In the genomic region with DNA sequence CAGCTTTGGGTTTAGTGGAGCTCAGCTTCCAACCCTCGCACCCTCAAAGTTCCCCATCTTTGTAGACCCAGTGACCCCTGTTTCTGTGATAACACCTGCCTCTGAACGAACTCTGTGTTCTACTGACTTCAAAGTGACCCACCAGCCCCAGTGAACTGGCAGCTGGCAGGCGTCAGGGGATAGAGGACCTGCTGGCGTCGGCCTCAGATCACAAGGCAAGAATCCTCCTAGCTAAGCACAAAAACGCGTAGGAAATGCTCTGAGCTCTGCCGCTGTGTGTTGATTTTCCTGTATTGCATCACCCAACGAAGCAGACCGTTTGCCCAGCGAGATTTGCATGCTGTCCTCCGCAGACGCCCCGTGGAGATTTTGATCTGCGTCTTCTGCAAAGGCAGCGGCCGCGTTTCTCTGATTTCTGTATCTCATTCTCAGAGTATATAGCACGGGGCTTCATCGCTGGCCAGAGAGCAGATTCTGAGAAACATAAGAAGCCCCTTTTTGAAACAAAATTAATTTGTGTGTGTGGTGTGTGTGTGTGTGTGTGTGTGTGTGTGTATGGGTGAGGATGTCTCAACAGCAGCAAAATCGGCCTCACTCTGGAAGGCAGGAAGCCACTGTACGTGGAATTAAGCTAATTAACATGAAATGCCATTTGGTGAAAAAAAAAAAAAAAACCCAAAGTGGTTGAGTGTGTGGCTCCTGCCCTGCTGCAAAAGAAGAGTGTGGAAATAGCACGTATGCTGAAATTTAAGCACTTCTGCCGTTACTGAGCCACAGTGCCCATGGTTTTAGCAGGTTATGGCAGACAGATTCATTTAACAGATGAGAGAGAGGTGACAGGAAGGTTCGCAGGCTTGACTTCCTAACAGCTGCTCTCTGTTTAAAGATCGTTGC, we compare ENCODE assay signal across 8 cellular contexts. TPM values are rescaled to one million over a fixed set of nuclear protein-coding genes. Genes with fewer than 3 reads are reported as not detected.
A peak's percentile ranks its signal among the peaks of the same experiment; 100 is the strongest.
DNase-seq lines count a peak whose midpoint lies in the region; ATAC-seq and TF ChIP-seq lines count a peak whose summit lies in the region.

No MANE protein-coding gene starts in this region.

- H3K36me3 Mint-ChIP-seq in T-cell, result peaks cover 60% of the 10 kb centered on the region
- H3K36me3 Mint-ChIP-seq in MCF 10A (ENCODE audit: insufficient read depth, unreplicated experiment), result no peaks in the 10 kb centered on the region

- peak; percentile 45 for ATAC-seq in GM18519 (IDR thresholded peaks at IDR 0.05; ENCODE audit: low FRiP score, unreplicated experiment)
- ATAC-seq in HG03025 (IDR thresholded peaks at IDR 0.05; ENCODE audit: low FRiP score, unreplicated experiment), result peak; percentile 34
- ATAC-seq in T-cell (replicated peaks in 1 of 4), result peak; percentile 82 to 88 (median 86)

- H3K9me3 Mint-ChIP-seq in T-cell (peaks cover 2 to 12% (median 11%) of the 10 kb centered on the region in 3 donors), MCF 10A (ENCODE audit: unreplicated experiment) (no peaks in the 10 kb centered on the region)

- DNase-seq in T-cell (peak; percentile 39 to 90 (median 74)), MCF 10A (ENCODE audit: unreplicated experiment) (peak; percentile 70), left kidney (ENCODE audit: low read depth, low spot score) (peak; percentile 78), HUDEP-2 (lab: John Stamatoyannopoulos, UW; ENCODE audit: unreplicated experiment in 76 of 76) (no peak), hypothalamus (lab: John Stamatoyannopoulos, UW) (no peak)
- DNase-seq in stimulated activated CD4-positive, alpha-beta T cell treated with anti-CD3 and anti-CD28 coated beads, Interleukin-4, amount 100 ng/mL, for 1 hour, result peak; percentile 68

- H3K27me3 Mint-ChIP-seq in T-cell (no peaks in the 10 kb centered on the region), MCF 10A (ENCODE audit: insufficient read depth, unreplicated experiment) (peaks cover 28% of the 10 kb centered on the region)

- H3K4me3 Mint-ChIP-seq in T-cell (peak overlapping the region; percentile 76 to 80 (median 80)), MCF 10A (ENCODE audit: unreplicated experiment) (peak overlapping the region; percentile 65)

- intact Hi-C loops in MCF 10A (cut with micrococcal nuclease), result no loop called here

- TSS peak; percentile 67 for BruUV-seq in MCF 10A (replicated peaks; lab: Mats Ljungman, UMichigan)

- TF ChIP-seq CTCF in MCF 10A (IDR thresholded peaks at IDR 0.05; ENCODE audit: unreplicated experiment), result no peak

- POLR2A ChIA-PET in T-cell (lab: Charles Lee), result no interaction called here
- POLR2A ChIA-PET in MCF 10A (lab: Yijun Ruan, JAX), result no interaction called here

- peaks cover 63 to 73% (median 68%) of the 10 kb centered on the region in 3 donors for H3K4me1 Mint-ChIP-seq in T-cell
- H3K4me1 Mint-ChIP-seq in MCF 10A (ENCODE audit: insufficient read depth, unreplicated experiment), result peaks cover 6% of the 10 kb centered on the region

- peak overlapping the region; percentile 95 to 98 for H3K27ac Mint-ChIP-seq in T-cell
- peak overlapping the region; percentile 73 for H3K27ac Mint-ChIP-seq in MCF 10A (ENCODE audit: low read depth, unreplicated experiment)

- CTCF ChIA-PET in T-cell (lab: Charles Lee) (no interaction called here), MCF 10A (lab: Yijun Ruan, JAX) (no interaction called here)

RNA-seq across cellular contexts. Expression of a gene that starts 29.2 kb away (rescaled TPM):
- total RNA-seq in T-cell, result 10 to 100 TPM; 44.9 to 48.8 (median 45.4) TPM
- 16.5 and 20.6 TPM in 2 replicates for total RNA-seq in MCF 10A (2022)

RNA-seq across cellular contexts. Expression of a gene that starts 55.1 kb away (rescaled TPM):
- total RNA-seq in T-cell (100 to 1,000 TPM; 114 to 219 (median 182) TPM), MCF 10A (2022) (not detected in 2 replicates)

Comparison
In these comparisons a context has a peak if more than half of its experiments do, and no peak if none do; other contexts are left out.
1. ATAC-seq: peak in every context shown above with its lines; median percentile 86 in T-cell; 45 in GM18519; 34 in HG03025.
2. DNase-seq: peak in T-cell (34 of 34), MCF 10A (single experiment), left kidney (single experiment) and stimulated activated CD4-positive, alpha-beta T cell treated with anti-CD3 and anti-CD28 coated beads, Interleukin-4, amount 100 ng/mL, for 1 hour (single experiment); none in HUDEP-2 (0 of 76) and hypothalamus (0 of 51).
3. RNA of a gene that starts 55.1 kb away (total RNA-seq): 114 to 219 TPM in T-cell; not detected in MCF 10A; every median in the first group is over 100 times any median in the second.